In the genomic region with DNA sequence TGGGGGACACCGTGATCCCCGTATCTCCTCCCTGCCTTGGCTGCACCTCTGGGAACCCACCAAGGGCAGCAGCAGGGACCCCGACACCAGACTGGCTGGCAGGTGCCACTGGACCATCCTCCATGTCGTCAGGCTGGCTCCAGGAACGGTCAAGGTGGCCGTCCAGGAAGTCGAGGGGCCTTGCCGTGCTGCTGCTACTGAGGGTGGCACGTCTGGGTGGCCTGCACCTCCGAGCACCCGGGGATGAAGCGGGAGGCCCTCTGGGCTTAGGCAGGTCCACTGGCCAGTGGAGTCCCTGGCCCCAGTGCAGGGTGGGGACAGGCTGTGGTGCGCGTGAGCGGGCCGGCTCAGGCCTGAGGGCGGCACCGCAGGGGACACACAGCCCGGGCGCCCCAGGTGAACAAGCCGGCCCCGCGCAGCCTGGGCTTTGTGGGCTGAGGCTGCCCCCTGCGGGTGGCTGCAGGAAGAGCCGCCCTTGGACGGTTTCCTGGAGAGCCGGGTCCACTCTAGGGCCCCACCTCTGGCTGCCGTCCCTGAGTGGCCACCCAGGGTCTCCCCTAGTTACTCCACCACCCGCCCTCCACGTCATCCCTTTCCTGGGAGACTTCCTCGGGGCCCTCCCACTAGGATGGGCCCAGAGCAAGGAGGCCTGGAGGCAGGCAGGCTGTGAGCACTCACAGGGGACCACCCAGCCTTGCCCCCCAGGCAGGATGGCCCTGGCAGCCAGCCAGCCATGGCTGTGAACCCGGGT, we compare ENCODE assay signal across 1 cellular context.
A peak's percentile ranks its signal among the peaks of the same experiment; 100 is the strongest.
TF ChIP-seq lines count a peak whose summit lies in the region.

No MANE protein-coding gene starts in this region.

TF ChIP-seq in HepG2, 621 proteins besides CTCF, POLR2A, EP300 and RAD21 (continued from another document and continues in another):
- peak; percentile 89; the same call in 1 of the 2 replicates for TF ChIP-seq KDM2A (CRISPR knock-in tag; IDR thresholded peaks at IDR 0.05; ENCODE audit: borderline replicate concordance, low read depth)
- TF ChIP-seq HINFP (CRISPR knock-in tag; IDR thresholded peaks at IDR 0.05; ENCODE audit: low read depth) = no peak
- TF ChIP-seq ZFP36 (IDR thresholded peaks at IDR 0.05; ENCODE audit: borderline replicate concordance, low read depth, low read length, partially characterized antibody) = no peak
- TF ChIP-seq ZNF256 (CRISPR knock-in tag; conservative IDR thresholded peaks at IDR 0.05) = no peak
- TF ChIP-seq CSRNP2 (CRISPR knock-in tag; conservative IDR thresholded peaks at IDR 0.05; ENCODE audit: low read depth) = no peak
- TF ChIP-seq ZNF777 (CRISPR knock-in tag; IDR thresholded peaks at IDR 0.05) = no peak
- TF ChIP-seq ZNF563 (CRISPR knock-in tag; IDR thresholded peaks at IDR 0.05) = no peak
- no peak for TF ChIP-seq RARG (CRISPR knock-in tag; IDR thresholded peaks at IDR 0.05; ENCODE audit: low read depth)
- no peak for TF ChIP-seq POLR2AphosphoS5 (IDR thresholded peaks at IDR 0.05; ENCODE audit: low read depth, low read length)
- TF ChIP-seq MEF2D (CRISPR knock-in tag; IDR thresholded peaks at IDR 0.05) = peak; percentile 66; the same call in 1 of the 2 replicates
- TF ChIP-seq, protein P1, sequence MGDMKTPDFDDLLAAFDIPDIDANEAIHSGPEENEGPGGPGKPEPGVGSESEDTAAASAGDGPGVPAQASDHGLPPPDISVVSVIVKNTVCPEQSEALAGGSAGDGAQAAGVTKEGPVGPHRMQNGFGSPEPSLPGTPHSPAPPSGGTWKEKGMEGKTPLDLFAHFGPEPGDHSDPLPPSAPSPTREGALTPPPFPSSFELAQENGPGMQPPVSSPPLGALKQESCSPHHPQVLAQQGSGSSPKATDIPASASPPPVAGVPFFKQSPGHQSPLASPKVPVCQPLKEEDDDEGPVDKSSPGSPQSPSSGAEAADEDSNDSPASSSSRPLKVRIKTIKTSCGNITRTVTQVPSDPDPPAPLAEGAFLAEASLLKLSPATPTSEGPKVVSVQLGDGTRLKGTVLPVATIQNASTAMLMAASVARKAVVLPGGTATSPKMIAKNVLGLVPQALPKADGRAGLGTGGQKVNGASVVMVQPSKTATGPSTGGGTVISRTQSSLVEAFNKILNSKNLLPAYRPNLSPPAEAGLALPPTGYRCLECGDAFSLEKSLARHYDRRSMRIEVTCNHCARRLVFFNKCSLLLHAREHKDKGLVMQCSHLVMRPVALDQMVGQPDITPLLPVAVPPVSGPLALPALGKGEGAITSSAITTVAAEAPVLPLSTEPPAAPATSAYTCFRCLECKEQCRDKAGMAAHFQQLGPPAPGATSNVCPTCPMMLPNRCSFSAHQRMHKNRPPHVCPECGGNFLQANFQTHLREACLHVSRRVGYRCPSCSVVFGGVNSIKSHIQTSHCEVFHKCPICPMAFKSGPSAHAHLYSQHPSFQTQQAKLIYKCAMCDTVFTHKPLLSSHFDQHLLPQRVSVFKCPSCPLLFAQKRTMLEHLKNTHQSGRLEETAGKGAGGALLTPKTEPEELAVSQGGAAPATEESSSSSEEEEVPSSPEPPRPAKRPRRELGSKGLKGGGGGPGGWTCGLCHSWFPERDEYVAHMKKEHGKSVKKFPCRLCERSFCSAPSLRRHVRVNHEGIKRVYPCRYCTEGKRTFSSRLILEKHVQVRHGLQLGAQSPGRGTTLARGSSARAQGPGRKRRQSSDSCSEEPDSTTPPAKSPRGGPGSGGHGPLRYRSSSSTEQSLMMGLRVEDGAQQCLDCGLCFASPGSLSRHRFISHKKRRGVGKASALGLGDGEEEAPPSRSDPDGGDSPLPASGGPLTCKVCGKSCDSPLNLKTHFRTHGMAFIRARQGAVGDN (CRISPR knock-in tag; IDR thresholded peaks at IDR 0.05) = peak; percentile 88
- TF ChIP-seq ZNF20 (CRISPR knock-in tag; IDR thresholded peaks at IDR 0.05) = no peak
- 0 out of 2 replicates have a peak, but pooled peaks have one; percentile 34 for TF ChIP-seq AKNA (CRISPR knock-in tag; IDR thresholded peaks at IDR 0.05; ENCODE audit: borderline replicate concordance)
- TF ChIP-seq DNMT3B (CRISPR knock-in tag; conservative IDR thresholded peaks at IDR 0.05) = no peak
- TF ChIP-seq SP140L (CRISPR knock-in tag; IDR thresholded peaks at IDR 0.05; ENCODE audit: borderline replicate concordance) = no peak
- TF ChIP-seq ZNF75D (CRISPR knock-in tag; IDR thresholded peaks at IDR 0.05; ENCODE audit: borderline replicate concordance) = no peak
- no peak for TF ChIP-seq RARA (CRISPR knock-in tag; IDR thresholded peaks at IDR 0.05)
- TF ChIP-seq MIXL1 (CRISPR knock-in tag; IDR thresholded peaks at IDR 0.05) = 0 out of 2 replicates have a peak, but pooled peaks have one; percentile 24
- TF ChIP-seq AFF4 (CRISPR knock-in tag; IDR thresholded peaks at IDR 0.05) = no peak
- peak; percentile 50; the same call in 1 of the 2 replicates for TF ChIP-seq BORCS8-MEF2B (CRISPR knock-in tag; IDR thresholded peaks at IDR 0.05)
- TF ChIP-seq RBM22 (optimal IDR thresholded peaks at IDR 0.05; ENCODE audit: low read length) = peak; percentile 66
- no peak for TF ChIP-seq SP2 (CRISPR knock-in tag; IDR thresholded peaks at IDR 0.05)
- TF ChIP-seq ZNF839 (CRISPR knock-in tag; IDR thresholded peaks at IDR 0.05; ENCODE audit: borderline replicate concordance) = peak; percentile 67; the same call in 1 of the 2 replicates
- TF ChIP-seq TSC22D2 (CRISPR knock-in tag; IDR thresholded peaks at IDR 0.05; ENCODE audit: borderline replicate concordance) = no peak
- no peak for TF ChIP-seq ZNF354B (CRISPR knock-in tag; IDR thresholded peaks at IDR 0.05)
- no peak for TF ChIP-seq NPAS2 (CRISPR knock-in tag; IDR thresholded peaks at IDR 0.05; ENCODE audit: borderline replicate concordance)
- 0 out of 2 replicates have a peak, but pooled peaks have one; percentile 42 for TF ChIP-seq BHLHE40 (IDR thresholded peaks at IDR 0.05; ENCODE audit: low read length)
- peak; percentile 87; the same call in 1 of the 2 replicates for TF ChIP-seq ZNF451 (CRISPR knock-in tag; IDR thresholded peaks at IDR 0.05)
- no peak for TF ChIP-seq ZNF670 (CRISPR knock-in tag; IDR thresholded peaks at IDR 0.05; ENCODE audit: borderline replicate concordance)
- TF ChIP-seq MAFK (conservative IDR thresholded peaks at IDR 0.05 in 1 of 2, IDR thresholded peaks at IDR 0.05 in 1 of 2; ENCODE audit: low read length in 2 of 2) = no peak
- TF ChIP-seq ZNF577 (CRISPR knock-in tag; IDR thresholded peaks at IDR 0.05; ENCODE audit: borderline replicate concordance, low read depth) = no peak
- peak; percentile 49 for TF ChIP-seq ZNF781 (CRISPR knock-in tag; IDR thresholded peaks at IDR 0.05; ENCODE audit: borderline replicate concordance, not compliant biosample characterization)
- no peak for TF ChIP-seq SNAPC2 (CRISPR knock-in tag; IDR thresholded peaks at IDR 0.05)
- TF ChIP-seq PHF8 (CRISPR knock-in tag; IDR thresholded peaks at IDR 0.05) = no peak
- no peak for TF ChIP-seq SSRP1 (CRISPR knock-in tag; IDR thresholded peaks at IDR 0.05)
- TF ChIP-seq ESRRA (CRISPR knock-in tag; IDR thresholded peaks at IDR 0.05; ENCODE audit: low read depth) = no peak
- TF ChIP-seq, protein P2, sequence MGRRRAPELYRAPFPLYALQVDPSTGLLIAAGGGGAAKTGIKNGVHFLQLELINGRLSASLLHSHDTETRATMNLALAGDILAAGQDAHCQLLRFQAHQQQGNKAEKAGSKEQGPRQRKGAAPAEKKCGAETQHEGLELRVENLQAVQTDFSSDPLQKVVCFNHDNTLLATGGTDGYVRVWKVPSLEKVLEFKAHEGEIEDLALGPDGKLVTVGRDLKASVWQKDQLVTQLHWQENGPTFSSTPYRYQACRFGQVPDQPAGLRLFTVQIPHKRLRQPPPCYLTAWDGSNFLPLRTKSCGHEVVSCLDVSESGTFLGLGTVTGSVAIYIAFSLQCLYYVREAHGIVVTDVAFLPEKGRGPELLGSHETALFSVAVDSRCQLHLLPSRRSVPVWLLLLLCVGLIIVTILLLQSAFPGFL (CRISPR knock-in tag; IDR thresholded peaks at IDR 0.05) = no peak
- TF ChIP-seq RELA (CRISPR knock-in tag; IDR thresholded peaks at IDR 0.05) = no peak
- no peak for TF ChIP-seq FOXP1 (IDR thresholded peaks at IDR 0.05)
- no peak for TF ChIP-seq FOXP1 (CRISPR knock-in tag; IDR thresholded peaks at IDR 0.05)
- peak in 1 of 2 experiments; percentile 88; a peak in 2 of 4 replicates for TF ChIP-seq KLF16 (CRISPR knock-in tag; IDR thresholded peaks at IDR 0.05)
- TF ChIP-seq CBFB (CRISPR knock-in tag; IDR thresholded peaks at IDR 0.05) = 0 out of 2 replicates have a peak, but pooled peaks have one; percentile 21
- TF ChIP-seq BRD4 (CRISPR knock-in tag; IDR thresholded peaks at IDR 0.05) = peak; percentile 46
- no peak for TF ChIP-seq PAX8 (CRISPR knock-in tag; IDR thresholded peaks at IDR 0.05; ENCODE audit: borderline replicate concordance)
- TF ChIP-seq ZNF460 (CRISPR knock-in tag; IDR thresholded peaks at IDR 0.05; ENCODE audit: borderline replicate concordance) = no peak
- no peak for TF ChIP-seq ZNF468 (CRISPR knock-in tag; IDR thresholded peaks at IDR 0.05)
